In genomic region chr18:50853863-50854271, GRCh38 we compare ENCODE assay signal across 10 cellular contexts. TPM values are rescaled to one million over a fixed set of nuclear protein-coding genes. Genes with fewer than 3 reads are reported as not detected.
DNase-seq lines count a peak whose midpoint lies in the region; ATAC-seq and TF ChIP-seq lines count a peak whose summit lies in the region.
"Had no signal": no experiment of that assay in that cellular context is flagged by ENCODE, and none has a peak within 500 bp of the region (broad histone marks: within the 10 kb centered on the region; RNA-seq: fewer than 3 reads in every experiment).

No MANE protein-coding gene starts in this region.

- TF ChIP-seq EP300 in stomach (IDR thresholded peaks at IDR 0.05): no peak

- no peaks in the 10 kb centered on the region for H3K36me3 ChIP-seq in stomach

- no peaks in the 10 kb centered on the region for H3K27me3 ChIP-seq in stomach

- TF ChIP-seq CTCF in astrocyte of the spinal cord (IDR thresholded peaks at IDR 0.05; ENCODE audit: low read depth, low read length) (no peak), stomach (IDR thresholded peaks at IDR 0.05) (no peak)

- intact Hi-C loops in left colon (cut with DNase I, micrococcal nuclease) (no loop called here), stomach (cut with DNase I; ENCODE audit: low total_unique reads) (no loop called here)

- TF ChIP-seq POLR2A in stomach (IDR thresholded peaks at IDR 0.05): no peak

- 44 to 51% (median 49%) methylated on average over 6 of the region's 6 CpGs for WGBS in stomach, 5 donors

- no peak overlapping the region for H3K4me3 ChIP-seq in astrocyte of the spinal cord (ENCODE audit: low read depth, low read length)
- H3K4me3 ChIP-seq in stomach: no peak overlapping the region

- in situ Hi-C loops in astrocyte of the spinal cord (cut with HindIII; ENCODE audit: low sequenced_read_pairs): no loop called here

- no peaks in the 10 kb centered on the region for H3K9me3 ChIP-seq in stomach

- ATAC-seq in left colon (peak; percentile 78), HG03521 (IDR thresholded peaks at IDR 0.05; ENCODE audit: unreplicated experiment) (no peak), GM21786 (IDR thresholded peaks at IDR 0.05; ENCODE audit: unreplicated experiment) (no peak), HG03095 (IDR thresholded peaks at IDR 0.05; ENCODE audit: unreplicated experiment) (no peak)
- ATAC-seq: activated CD8-positive, alpha-beta T cell treated with anti-CD3 and anti-CD28 coated beads, Interleukin-2, amount 10 ng/mL, durations not matched to agents 7 days and 5 days had no signal

- peak overlapping the region in 3 of 5 donors; percentile 14 to 79 (median 60) for H3K27ac ChIP-seq in stomach

- peak; percentile 78 for DNase-seq in M059J (ENCODE audit: low read depth)
- peak; percentile 46 for DNase-seq in astrocyte of the spinal cord (ENCODE audit: low read depth, low spot score)
- DNase-seq in left colon: peak; percentile 45 to 50
- DNase-seq in stomach: peak; percentile 29
- no peak for DNase-seq in NCI-H774 (lab: John Stamatoyannopoulos, UW)
- DNase-seq: activated CD8-positive, alpha-beta T cell treated with anti-CD3 and anti-CD28 coated beads, Interleukin-2, amount 10 ng/mL, durations not matched to agents 7 days and 5 days; stimulated activated CD4-positive, alpha-beta T cell treated with anti-CD3 and anti-CD28 coated beads, Interleukin-4, amount 100 ng/mL, for 1 hour had no signal

- H3K4me1 ChIP-seq in stomach: peaks cover 5 to 22% (median 7%) of the 10 kb centered on the region in 4 donors

RNA-seq across cellular contexts. Expression of gene ME2, which starts 25.1 kb away (rescaled TPM):
- 44.1 and 46.0 TPM in 2 replicates for total RNA-seq in M059J (2014; rRNA removed; shearing (Covaris generic))
- total RNA-seq in left colon (10 to 100 TPM; 56.1 to 78.3 TPM), stomach (100 to 1,000 TPM in 1 of 5 donors, 10 to 100 TPM in 4; 32.7 to 100 (median 84.9) TPM)
- 10 to 100 TPM; 16.6 to 40.6 (median 29.8) TPM for polyA plus RNA-seq in stomach

RNA-seq across cellular contexts. Expression of gene MRO, which starts 34.1 kb away (rescaled TPM):
- total RNA-seq in M059J (2014; rRNA removed; shearing (Covaris generic)): not detected in 2 replicates
- total RNA-seq in left colon: under 1 TPM in 1 of 2 donors, not detected in 1; 0.25 TPM
- 1 to 10 TPM in 2 of 5 donors, under 1 TPM in 1, not detected in 2; 0.45 to 2.0 (median 1.3) TPM for total RNA-seq in stomach
- polyA plus RNA-seq in stomach: 1 to 10 TPM in 1 of 3 donors, under 1 TPM in 1, not detected in 1; 0.13 to 1.8 TPM
- total RNA-seq: activated CD8-positive, alpha-beta T cell treated with anti-CD3 and anti-CD28 coated beads, Interleukin-2, amount 10 ng/mL, durations not matched to agents 7 days and 5 days had no signal
